ENCODE assay signal across 1 cellular context in genomic region chr4:13511101-13511500, GRCh38.
TF ChIP-seq lines count a peak whose summit lies in the region.

No MANE protein-coding gene starts in this region.

TF ChIP-seq in GM23338, 12 proteins besides CTCF, POLR2A, EP300 and RAD21 (continued from another document):
- TF ChIP-seq ZNF462 (CRISPR knock-in tag; IDR thresholded peaks at IDR 0.05): no peak
- no peak for TF ChIP-seq EZH2phosphoT487 (IDR thresholded peaks at IDR 0.05; ENCODE audit: unreplicated experiment)
- no peak for TF ChIP-seq ZNF331 (CRISPR knock-in tag; IDR thresholded peaks at IDR 0.05; ENCODE audit: low read depth)
- TF ChIP-seq NANOG (IDR thresholded peaks at IDR 0.05; ENCODE audit: borderline replicate concordance): no peak
- no peak for TF ChIP-seq STAT1 (IDR thresholded peaks at IDR 0.05; ENCODE audit: unreplicated experiment)
